ENCODE assay signal across 2 cellular contexts in the genomic region with DNA sequence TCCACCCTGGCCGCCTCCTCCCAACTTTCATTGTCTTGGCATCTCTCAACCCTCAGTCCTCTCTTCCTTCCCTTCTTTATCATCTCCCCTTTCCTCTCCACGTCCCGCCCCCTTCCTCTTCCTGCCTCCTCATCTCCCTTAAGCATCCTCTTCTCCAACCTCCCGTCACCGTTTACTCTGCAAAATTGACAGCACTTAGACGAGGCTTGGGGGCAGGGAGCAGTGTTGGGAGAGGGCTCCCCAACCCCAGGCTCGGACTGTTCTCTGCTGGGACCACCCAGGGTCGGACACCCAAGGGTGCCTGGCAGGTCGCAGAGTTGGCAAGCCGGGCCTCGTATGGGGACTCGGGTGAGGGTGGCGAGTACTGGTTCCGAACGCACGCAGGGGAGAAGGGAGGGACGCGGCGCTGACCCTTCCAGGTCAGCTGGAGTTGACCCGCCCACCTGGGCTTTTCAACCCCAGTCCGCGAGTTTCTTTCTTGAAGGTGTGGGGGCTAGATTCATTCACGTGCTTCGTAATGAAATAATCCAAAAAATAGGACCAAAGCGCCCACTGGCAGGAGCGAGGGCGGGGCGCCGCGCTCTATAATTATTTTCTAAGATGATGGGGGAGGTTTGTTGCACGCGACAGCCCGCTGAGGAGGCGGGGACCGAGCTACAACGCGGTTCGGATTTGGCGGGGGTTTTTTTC.
TF ChIP-seq lines count a peak whose summit lies in the region.

No MANE protein-coding gene starts in this region.

TF ChIP-seq in GM23338, 12 proteins besides CTCF, POLR2A, EP300 and RAD21 (continues in another document):
- TF ChIP-seq, protein P1, sequence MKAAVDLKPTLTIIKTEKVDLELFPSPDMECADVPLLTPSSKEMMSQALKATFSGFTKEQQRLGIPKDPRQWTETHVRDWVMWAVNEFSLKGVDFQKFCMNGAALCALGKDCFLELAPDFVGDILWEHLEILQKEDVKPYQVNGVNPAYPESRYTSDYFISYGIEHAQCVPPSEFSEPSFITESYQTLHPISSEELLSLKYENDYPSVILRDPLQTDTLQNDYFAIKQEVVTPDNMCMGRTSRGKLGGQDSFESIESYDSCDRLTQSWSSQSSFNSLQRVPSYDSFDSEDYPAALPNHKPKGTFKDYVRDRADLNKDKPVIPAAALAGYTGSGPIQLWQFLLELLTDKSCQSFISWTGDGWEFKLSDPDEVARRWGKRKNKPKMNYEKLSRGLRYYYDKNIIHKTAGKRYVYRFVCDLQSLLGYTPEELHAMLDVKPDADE (IDR thresholded peaks at IDR 0.05): no peak
- TF ChIP-seq ZNF114 (CRISPR knock-in tag; IDR thresholded peaks at IDR 0.05) (no peak), NANOG (IDR thresholded peaks at IDR 0.05; ENCODE audit: borderline replicate concordance) (no peak), STAT1 (IDR thresholded peaks at IDR 0.05; ENCODE audit: unreplicated experiment) (no peak), ZNF331 (CRISPR knock-in tag; IDR thresholded peaks at IDR 0.05; ENCODE audit: low read depth) (no peak), JUNB (IDR thresholded peaks at IDR 0.05; ENCODE audit: unreplicated experiment) (no peak)
- TF ChIP-seq, protein P2, sequence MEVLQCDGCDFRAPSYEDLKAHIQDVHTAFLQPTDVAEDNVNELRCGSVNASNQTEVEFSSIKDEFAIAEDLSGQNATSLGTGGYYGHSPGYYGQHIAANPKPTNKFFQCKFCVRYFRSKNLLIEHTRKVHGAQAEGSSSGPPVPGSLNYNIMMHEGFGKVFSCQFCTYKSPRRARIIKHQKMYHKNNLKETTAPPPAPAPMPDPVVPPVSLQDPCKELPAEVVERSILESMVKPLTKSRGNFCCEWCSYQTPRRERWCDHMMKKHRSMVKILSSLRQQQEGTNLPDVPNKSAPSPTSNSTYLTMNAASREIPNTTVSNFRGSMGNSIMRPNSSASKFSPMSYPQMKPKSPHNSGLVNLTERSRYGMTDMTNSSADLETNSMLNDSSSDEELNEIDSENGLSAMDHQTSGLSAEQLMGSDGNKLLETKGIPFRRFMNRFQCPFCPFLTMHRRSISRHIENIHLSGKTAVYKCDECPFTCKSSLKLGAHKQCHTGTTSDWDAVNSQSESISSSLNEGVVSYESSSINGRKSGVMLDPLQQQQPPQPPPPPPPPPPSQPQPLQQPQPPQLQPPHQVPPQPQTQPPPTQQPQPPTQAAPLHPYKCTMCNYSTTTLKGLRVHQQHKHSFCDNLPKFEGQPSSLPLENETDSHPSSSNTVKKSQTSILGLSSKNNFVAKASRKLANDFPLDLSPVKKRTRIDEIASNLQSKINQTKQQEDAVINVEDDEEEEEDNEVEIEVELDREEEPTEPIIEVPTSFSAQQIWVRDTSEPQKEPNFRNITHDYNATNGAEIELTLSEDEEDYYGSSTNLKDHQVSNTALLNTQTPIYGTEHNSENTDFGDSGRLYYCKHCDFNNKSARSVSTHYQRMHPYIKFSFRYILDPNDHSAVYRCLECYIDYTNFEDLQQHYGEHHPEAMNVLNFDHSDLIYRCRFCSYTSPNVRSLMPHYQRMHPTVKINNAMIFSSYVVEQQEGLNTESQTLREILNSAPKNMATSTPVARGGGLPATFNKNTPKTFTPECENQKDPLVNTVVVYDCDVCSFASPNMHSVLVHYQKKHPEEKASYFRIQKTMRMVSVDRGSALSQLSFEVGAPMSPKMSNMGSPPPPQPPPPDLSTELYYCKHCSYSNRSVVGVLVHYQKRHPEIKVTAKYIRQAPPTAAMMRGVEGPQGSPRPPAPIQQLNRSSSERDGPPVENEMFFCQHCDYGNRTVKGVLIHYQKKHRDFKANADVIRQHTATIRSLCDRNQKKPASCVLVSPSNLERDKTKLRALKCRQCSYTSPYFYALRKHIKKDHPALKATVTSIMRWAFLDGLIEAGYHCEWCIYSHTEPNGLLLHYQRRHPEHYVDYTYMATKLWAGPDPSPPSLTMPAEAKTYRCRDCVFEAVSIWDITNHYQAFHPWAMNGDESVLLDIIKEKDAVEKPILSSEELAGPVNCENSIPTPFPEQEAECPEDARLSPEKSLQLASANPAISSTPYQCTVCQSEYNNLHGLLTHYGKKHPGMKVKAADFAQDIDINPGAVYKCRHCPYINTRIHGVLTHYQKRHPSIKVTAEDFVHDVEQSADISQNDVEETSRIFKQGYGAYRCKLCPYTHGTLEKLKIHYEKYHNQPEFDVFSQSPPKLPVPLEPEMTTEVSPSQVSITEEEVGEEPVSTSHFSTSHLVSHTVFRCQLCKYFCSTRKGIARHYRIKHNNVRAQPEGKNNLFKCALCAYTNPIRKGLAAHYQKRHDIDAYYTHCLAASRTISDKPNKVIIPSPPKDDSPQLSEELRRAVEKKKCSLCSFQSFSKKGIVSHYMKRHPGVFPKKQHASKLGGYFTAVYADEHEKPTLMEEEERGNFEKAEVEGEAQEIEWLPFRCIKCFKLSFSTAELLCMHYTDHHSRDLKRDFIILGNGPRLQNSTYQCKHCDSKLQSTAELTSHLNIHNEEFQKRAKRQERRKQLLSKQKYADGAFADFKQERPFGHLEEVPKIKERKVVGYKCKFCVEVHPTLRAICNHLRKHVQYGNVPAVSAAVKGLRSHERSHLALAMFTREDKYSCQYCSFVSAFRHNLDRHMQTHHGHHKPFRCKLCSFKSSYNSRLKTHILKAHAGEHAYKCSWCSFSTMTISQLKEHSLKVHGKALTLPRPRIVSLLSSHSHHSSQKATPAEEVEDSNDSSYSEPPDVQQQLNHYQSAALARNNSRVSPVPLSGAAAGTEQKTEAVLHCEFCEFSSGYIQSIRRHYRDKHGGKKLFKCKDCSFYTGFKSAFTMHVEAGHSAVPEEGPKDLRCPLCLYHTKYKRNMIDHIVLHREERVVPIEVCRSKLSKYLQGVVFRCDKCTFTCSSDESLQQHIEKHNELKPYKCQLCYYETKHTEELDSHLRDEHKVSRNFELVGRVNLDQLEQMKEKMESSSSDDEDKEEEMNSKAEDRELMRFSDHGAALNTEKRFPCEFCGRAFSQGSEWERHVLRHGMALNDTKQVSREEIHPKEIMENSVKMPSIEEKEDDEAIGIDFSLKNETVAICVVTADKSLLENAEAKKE (CRISPR knock-in tag; IDR thresholded peaks at IDR 0.05): no peak
- TF ChIP-seq, protein P3, sequence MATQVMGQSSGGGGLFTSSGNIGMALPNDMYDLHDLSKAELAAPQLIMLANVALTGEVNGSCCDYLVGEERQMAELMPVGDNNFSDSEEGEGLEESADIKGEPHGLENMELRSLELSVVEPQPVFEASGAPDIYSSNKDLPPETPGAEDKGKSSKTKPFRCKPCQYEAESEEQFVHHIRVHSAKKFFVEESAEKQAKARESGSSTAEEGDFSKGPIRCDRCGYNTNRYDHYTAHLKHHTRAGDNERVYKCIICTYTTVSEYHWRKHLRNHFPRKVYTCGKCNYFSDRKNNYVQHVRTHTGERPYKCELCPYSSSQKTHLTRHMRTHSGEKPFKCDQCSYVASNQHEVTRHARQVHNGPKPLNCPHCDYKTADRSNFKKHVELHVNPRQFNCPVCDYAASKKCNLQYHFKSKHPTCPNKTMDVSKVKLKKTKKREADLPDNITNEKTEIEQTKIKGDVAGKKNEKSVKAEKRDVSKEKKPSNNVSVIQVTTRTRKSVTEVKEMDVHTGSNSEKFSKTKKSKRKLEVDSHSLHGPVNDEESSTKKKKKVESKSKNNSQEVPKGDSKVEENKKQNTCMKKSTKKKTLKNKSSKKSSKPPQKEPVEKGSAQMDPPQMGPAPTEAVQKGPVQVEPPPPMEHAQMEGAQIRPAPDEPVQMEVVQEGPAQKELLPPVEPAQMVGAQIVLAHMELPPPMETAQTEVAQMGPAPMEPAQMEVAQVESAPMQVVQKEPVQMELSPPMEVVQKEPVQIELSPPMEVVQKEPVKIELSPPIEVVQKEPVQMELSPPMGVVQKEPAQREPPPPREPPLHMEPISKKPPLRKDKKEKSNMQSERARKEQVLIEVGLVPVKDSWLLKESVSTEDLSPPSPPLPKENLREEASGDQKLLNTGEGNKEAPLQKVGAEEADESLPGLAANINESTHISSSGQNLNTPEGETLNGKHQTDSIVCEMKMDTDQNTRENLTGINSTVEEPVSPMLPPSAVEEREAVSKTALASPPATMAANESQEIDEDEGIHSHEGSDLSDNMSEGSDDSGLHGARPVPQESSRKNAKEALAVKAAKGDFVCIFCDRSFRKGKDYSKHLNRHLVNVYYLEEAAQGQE (IDR thresholded peaks at IDR 0.05; ENCODE audit: unreplicated experiment): no peak

TF ChIP-seq in liver, 16 proteins besides CTCF, POLR2A, EP300 and RAD21 (continued from another document):
- TF ChIP-seq, protein P4, sequence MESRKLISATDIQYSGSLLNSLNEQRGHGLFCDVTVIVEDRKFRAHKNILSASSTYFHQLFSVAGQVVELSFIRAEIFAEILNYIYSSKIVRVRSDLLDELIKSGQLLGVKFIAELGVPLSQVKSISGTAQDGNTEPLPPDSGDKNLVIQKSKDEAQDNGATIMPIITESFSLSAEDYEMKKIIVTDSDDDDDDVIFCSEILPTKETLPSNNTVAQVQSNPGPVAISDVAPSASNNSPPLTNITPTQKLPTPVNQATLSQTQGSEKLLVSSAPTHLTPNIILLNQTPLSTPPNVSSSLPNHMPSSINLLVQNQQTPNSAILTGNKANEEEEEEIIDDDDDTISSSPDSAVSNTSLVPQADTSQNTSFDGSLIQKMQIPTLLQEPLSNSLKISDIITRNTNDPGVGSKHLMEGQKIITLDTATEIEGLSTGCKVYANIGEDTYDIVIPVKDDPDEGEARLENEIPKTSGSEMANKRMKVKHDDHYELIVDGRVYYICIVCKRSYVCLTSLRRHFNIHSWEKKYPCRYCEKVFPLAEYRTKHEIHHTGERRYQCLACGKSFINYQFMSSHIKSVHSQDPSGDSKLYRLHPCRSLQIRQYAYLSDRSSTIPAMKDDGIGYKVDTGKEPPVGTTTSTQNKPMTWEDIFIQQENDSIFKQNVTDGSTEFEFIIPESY (IDR thresholded peaks at IDR 0.05): no peak
- TF ChIP-seq, protein P5, sequence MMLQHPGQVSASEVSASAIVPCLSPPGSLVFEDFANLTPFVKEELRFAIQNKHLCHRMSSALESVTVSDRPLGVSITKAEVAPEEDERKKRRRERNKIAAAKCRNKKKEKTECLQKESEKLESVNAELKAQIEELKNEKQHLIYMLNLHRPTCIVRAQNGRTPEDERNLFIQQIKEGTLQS (IDR thresholded peaks at IDR 0.05): no peak
- TF ChIP-seq SP1 (IDR thresholded peaks at IDR 0.05) (no peak), FOXA1 (IDR thresholded peaks at IDR 0.05) (no peak), GABPA (IDR thresholded peaks at IDR 0.05 in 1 of 2, conservative IDR thresholded peaks at IDR 0.05 in 1 of 2) (no peak), YY1 (IDR thresholded peaks at IDR 0.05) (no peak), TAF1 (conservative IDR thresholded peaks at IDR 0.05) (no peak)
- TF ChIP-seq, protein P3 (IDR thresholded peaks at IDR 0.05): no peak
